8 cellular contexts compared by ENCODE assay signal in genomic region chr5:77211691-77212047, GRCh38. TPM values are rescaled to one million over a fixed set of nuclear protein-coding genes. Genes with fewer than 3 reads are reported as not detected.
DNase-seq lines count a peak whose midpoint lies in the region; ATAC-seq lines count a peak whose summit lies in the region.

No MANE protein-coding gene starts in this region.

- H3K4me1 ChIP-seq in iPS-15b (ENCODE audit: control insufficient read depth, insufficient read depth, low read length), result peaks cover 3% of the 10 kb centered on the region

- H3K36me3 Mint-ChIP-seq in activated T-helper 2 cell treated with anti-CD3 and anti-CD28 coated beads, Interferon-gamma antibody, Interleukin-2, Interleukin-4, amounts not matched to agents 10 μg/mL and 5 μg/mL and 100 μg/mL, durations not matched to agents 14 hours and 24 hours and 36 hours (ENCODE audit: low read depth), result peaks cover 6% of the 10 kb centered on the region
- peaks cover 5% of the 10 kb centered on the region in 2 donors for H3K36me3 Mint-ChIP-seq in stimulated activated naive B cell treated with anti-CD40 and anti-IgM and Interleukin-4, amounts not matched to agents 10 μg/mL and 1 μg/mL and 100 μg/mL, for 72 hours

- H3K27me3 ChIP-seq in iPS-15b (ENCODE audit: control insufficient read depth, insufficient read depth, low read length), result peaks cover 70% of the 10 kb centered on the region

- H3K9ac ChIP-seq in iPS-15b (ENCODE audit: low read depth, low read length), result no peak overlapping the region

- H3K4me1 Mint-ChIP-seq in activated T-helper 2 cell treated with anti-CD3 and anti-CD28 coated beads, Interferon-gamma antibody, Interleukin-2, Interleukin-4, amounts not matched to agents 10 μg/mL and 5 μg/mL and 100 μg/mL, durations not matched to agents 14 hours and 24 hours and 36 hours (ENCODE audit: low read depth), result peaks cover 10% of the 10 kb centered on the region
- H3K4me1 Mint-ChIP-seq in stimulated activated naive B cell treated with anti-CD40 and anti-IgM and Interleukin-4, amounts not matched to agents 10 μg/mL and 1 μg/mL and 100 μg/mL, for 72 hours, result peaks cover 12 to 19% of the 10 kb centered on the region in 2 donors

- no peak overlapping the region for H3K27ac Mint-ChIP-seq in activated T-helper 2 cell treated with anti-CD3 and anti-CD28 coated beads, Interferon-gamma antibody, Interleukin-2, Interleukin-4, amounts not matched to agents 10 μg/mL and 5 μg/mL and 100 μg/mL, durations not matched to agents 14 hours and 24 hours and 36 hours
- no peak overlapping the region for H3K27ac Mint-ChIP-seq in stimulated activated naive B cell treated with anti-CD40 and anti-IgM and Interleukin-4, amounts not matched to agents 10 μg/mL and 1 μg/mL and 100 μg/mL, for 72 hours

- H3K9me3 ChIP-seq in iPS-15b (ENCODE audit: control insufficient read depth, insufficient read depth, low read length), result no peaks in the 10 kb centered on the region

- H3K27me3 Mint-ChIP-seq in activated T-helper 2 cell treated with anti-CD3 and anti-CD28 coated beads, Interferon-gamma antibody, Interleukin-2, Interleukin-4, amounts not matched to agents 10 μg/mL and 5 μg/mL and 100 μg/mL, durations not matched to agents 14 hours and 24 hours and 36 hours (ENCODE audit: low read depth), result peaks cover 74% of the 10 kb centered on the region
- H3K27me3 Mint-ChIP-seq in stimulated activated naive B cell treated with anti-CD40 and anti-IgM and Interleukin-4, amounts not matched to agents 10 μg/mL and 1 μg/mL and 100 μg/mL, for 72 hours, result peaks cover 58 to 61% of the 10 kb centered on the region in 2 donors

- DNase-seq in NCI-H2107 treated with DMSO at 0.1 percent for 48 hours (lab: John Stamatoyannopoulos, UW; ENCODE audit: unreplicated experiment) (peak; percentile 29), NCI-H2107 (lab: John Stamatoyannopoulos, UW) (no peak), RPMI8226 (no peak)
- no peak for DNase-seq in activated T-helper 2 cell treated with anti-CD3 and anti-CD28 coated beads, Interferon-gamma antibody, Interleukin-2, Interleukin-4, amounts not matched to agents 10 μg/mL and 5 μg/mL and 100 μg/mL, durations not matched to agents 14 hours and 24 hours and 36 hours (ENCODE audit: low spot score)
- DNase-seq in stimulated activated naive B cell treated with anti-CD40 and anti-IgM and Interleukin-4, amounts not matched to agents 10 μg/mL and 1 μg/mL and 100 μg/mL, for 72 hours, result no peak

- H3K4me3 ChIP-seq in iPS-15b (ENCODE audit: low read depth, low read length), result peak overlapping the region; percentile 55

- no peaks in the 10 kb centered on the region for H3K36me3 ChIP-seq in iPS-15b (ENCODE audit: control insufficient read depth, insufficient read depth, low read length)

- intact Hi-C loops in activated T-helper 2 cell treated with anti-CD3 and anti-CD28 coated beads, Interferon-gamma antibody, Interleukin-2, Interleukin-4, amounts not matched to agents 10 μg/mL and 5 μg/mL and 100 μg/mL, durations not matched to agents 14 hours and 24 hours and 36 hours (cut with micrococcal nuclease), result no loop called here

- ATAC-seq in stimulated activated naive B cell treated with anti-CD40 and anti-IgM and Interleukin-4, amounts not matched to agents 10 μg/mL and 1 μg/mL and 100 μg/mL, for 72 hours (replicated peaks), result peak in 1 of 2 donors; percentile 13
- ATAC-seq in HG03196 (IDR thresholded peaks at IDR 0.05; ENCODE audit: unreplicated experiment), result no peak
- no peak for ATAC-seq in GM18511 (IDR thresholded peaks at IDR 0.05; ENCODE audit: unreplicated experiment)

- H3K9me3 Mint-ChIP-seq in activated T-helper 2 cell treated with anti-CD3 and anti-CD28 coated beads, Interferon-gamma antibody, Interleukin-2, Interleukin-4, amounts not matched to agents 10 μg/mL and 5 μg/mL and 100 μg/mL, durations not matched to agents 14 hours and 24 hours and 36 hours, result no peaks in the 10 kb centered on the region
- H3K9me3 Mint-ChIP-seq in stimulated activated naive B cell treated with anti-CD40 and anti-IgM and Interleukin-4, amounts not matched to agents 10 μg/mL and 1 μg/mL and 100 μg/mL, for 72 hours, result peaks cover 0 to 3% of the 10 kb centered on the region in 2 donors

- peak overlapping the region; percentile 33 for H3K4me3 Mint-ChIP-seq in activated T-helper 2 cell treated with anti-CD3 and anti-CD28 coated beads, Interferon-gamma antibody, Interleukin-2, Interleukin-4, amounts not matched to agents 10 μg/mL and 5 μg/mL and 100 μg/mL, durations not matched to agents 14 hours and 24 hours and 36 hours (ENCODE audit: low read depth)
- peak overlapping the region; percentile 69 to 76 for H3K4me3 Mint-ChIP-seq in stimulated activated naive B cell treated with anti-CD40 and anti-IgM and Interleukin-4, amounts not matched to agents 10 μg/mL and 1 μg/mL and 100 μg/mL, for 72 hours

RNA-seq across cellular contexts. Expression of gene PDE8B, which starts 1.2 kb away (rescaled TPM):
- 0.05 TPM in 1 of 2 replicates, not detected in the other for total RNA-seq in activated T-helper 2 cell treated with anti-CD3 and anti-CD28 coated beads, Interferon-gamma antibody, Interleukin-2, Interleukin-4, amounts not matched to agents 10 μg/mL and 5 μg/mL and 100 μg/mL, durations not matched to agents 14 hours and 24 hours and 36 hours
